9 cellular contexts compared by ENCODE assay signal in genomic region chrX:16771483-16772398, GRCh38. TPM values are rescaled to one million over a fixed set of nuclear protein-coding genes. Genes with fewer than 3 reads are reported as not detected.
DNase-seq lines count a peak whose midpoint lies in the region; TF ChIP-seq lines count a peak whose summit lies in the region.
"Had no signal": no experiment of that assay in that cellular context is flagged by ENCODE, and none has a peak within 500 bp of the region (broad histone marks: within the 10 kb centered on the region; RNA-seq: fewer than 3 reads in every experiment).

No MANE protein-coding gene starts in this region.

- no peaks in the 10 kb centered on the region for H3K27me3 ChIP-seq in A673 (replicated peaks; ENCODE audit: insufficient read depth, low read depth, low read length, poor library complexity)
- no peaks in the 10 kb centered on the region for H3K27me3 ChIP-seq in tibial nerve

- H3K27ac ChIP-seq in A673 (ENCODE audit: low read depth, low read length, poor library complexity, severe bottlenecking) (peak overlapping the region; percentile 90), HEK293 (ENCODE audit: extremely low read depth, low read depth, low read length) (peak overlapping the region; percentile 88), RWPE1 (no peak overlapping the region; the same call in 1 of the 2 replicates), tibial nerve (no peak overlapping the region)

- intact Hi-C loops in A673 (cut with micrococcal nuclease; ENCODE audit: unreplicated experiment), result no loop called here

- H3K36me3 ChIP-seq in A673 (ENCODE audit: insufficient read depth, low read length, poor library complexity, severe bottlenecking) (no peaks in the 10 kb centered on the region), HEK293 (ENCODE audit: control insufficient read depth in 2 of 2, insufficient read depth in 1 of 2, low read length in 2 of 2) (no peaks in the 10 kb centered on the region), tibial nerve (no peaks in the 10 kb centered on the region)

- DNase-seq in A673 (ENCODE audit: low spot score) (peak; percentile 81), RWPE1 (ENCODE audit: low spot score) (peak; percentile 40), glomerular endothelial cell (ENCODE audit: extremely low read depth, low read depth, low spot score) (peak; percentile 63), RPMI8226 (no peak), hepatic stellate cell (ENCODE audit: low spot score) (no peak), tibial nerve (ENCODE audit: low spot score in 2 of 2) (no peak)
- no peak for DNase-seq in central memory CD4-positive, alpha-beta T cell
- DNase-seq: NCI-H2029 treated with DMSO at 0.1 percent for 48 hours had no signal

- BruUV-seq in A673 (replicated peaks; lab: Mats Ljungman, UMichigan), result TSS peak; percentile 100

- CTCF ChIA-PET in A673 (lab: Charles Lee), result interaction anchor here (0.5 to 0.7 kb wide), 5 partner anchors 31 to 1870 kb away, joined by 3 to 5 read pairs (median 4); no protein-coding TSS in a partner anchor
- CTCF ChIA-PET in HEK293 (lab: Yijun Ruan, JAX), result interaction anchor here (0.6 to 0.8 kb wide), 3 partner anchors 16 to 275 kb away, joined by 3 to 5 read pairs (median 4); no protein-coding TSS in a partner anchor
- CTCF ChIA-PET in RWPE1 (lab: Yijun Ruan, JAX), result interaction anchor here (0.8 kb wide), 1 partner anchor 19 kb away, joined by 5 read pairs; no protein-coding TSS in a partner anchor

- 43 to 47% methylated on average over 16 of the region's 16 CpGs for WGBS in tibial nerve, 2 donors

- POLR2A ChIA-PET in A673 (lab: Charles Lee; ENCODE audit: low non-redundant PET), result interaction anchor here (0.7 kb wide), 1 partner anchor 126 kb away, joined by 3 read pairs; no protein-coding TSS in a partner anchor
- POLR2A ChIA-PET in HEK293 (lab: Yijun Ruan, JAX), result interaction anchor here (0.5 to 2.6 kb wide), 24 partner anchors 9 to 1775 kb away, joined by 3 to 42 read pairs (median 4); partner anchors contain the start of genes AP1S2, CTPS2, SYAP1 and TXLNG
- POLR2A ChIA-PET in RWPE1 (lab: Yijun Ruan, JAX; ENCODE audit: low non-redundant PET), result interaction anchor here (1.0 kb wide), 1 partner anchor 53 kb away, joined by 4 read pairs; the partner anchor contains the start of gene SYAP1

- no peak for TF ChIP-seq CTCF in A673 (conservative IDR thresholded peaks at IDR 0.05; ENCODE audit: low read depth, low read length)
- no peak for TF ChIP-seq CTCF in HEK293 (tag by site-specific recombination; IDR thresholded peaks at IDR 0.05)
- TF ChIP-seq CTCF in RWPE1 (conservative IDR thresholded peaks at IDR 0.05; ENCODE audit: low read depth), result no peak
- TF ChIP-seq CTCF in tibial nerve (IDR thresholded peaks at IDR 0.05), result no peak

- H3K4me1 ChIP-seq in A673 (ENCODE audit: insufficient read depth, low read length, poor library complexity, severe bottlenecking) (no peaks in the 10 kb centered on the region), HEK293 (ENCODE audit: control insufficient read depth, insufficient read depth, low read length) (no peaks in the 10 kb centered on the region), tibial nerve (no peaks in the 10 kb centered on the region)

- H3K4me3 ChIP-seq in A673 (ENCODE audit: low read depth, low read length, poor library complexity, severe bottlenecking) (no peak overlapping the region), HEK293 (ENCODE audit: low read depth, low read length) (no peak overlapping the region), tibial nerve (no peak overlapping the region)

- no peaks in the 10 kb centered on the region for H3K9me3 ChIP-seq in A673 (ENCODE audit: low read depth, low read length, poor library complexity, severe bottlenecking)
- H3K9me3 ChIP-seq in HEK293 (ENCODE audit: control insufficient read depth, insufficient read depth, low read depth, low read length), result no peaks in the 10 kb centered on the region
- H3K9me3 ChIP-seq in tibial nerve, result no peaks in the 10 kb centered on the region

- no peak for TF ChIP-seq POLR2A in tibial nerve (IDR thresholded peaks at IDR 0.05)

- no peak for TF ChIP-seq EP300 in tibial nerve (IDR thresholded peaks at IDR 0.05)

TF ChIP-seq in HEK293, 187 proteins besides CTCF, POLR2A, EP300 and RAD21 (continues in another document):
- TF ChIP-seq ZNF449 (tag by site-specific recombination; IDR thresholded peaks at IDR 0.05) (no peak), FEZF1 (tag by site-specific recombination; IDR thresholded peaks at IDR 0.05) (peak; percentile 60; the same call in 1 of the 2 replicates), BCL11A (tag by site-specific recombination; IDR thresholded peaks at IDR 0.05; ENCODE audit: low read depth) (no peak), ZNF157 (tag by site-specific recombination; IDR thresholded peaks at IDR 0.05) (no peak), ZNF692 (tag by site-specific recombination; IDR thresholded peaks at IDR 0.05) (peak; percentile 40; the same call in 1 of the 2 replicates), ZNF248 (tag by site-specific recombination; IDR thresholded peaks at IDR 0.05) (no peak), ZNF707 (tag by site-specific recombination; IDR thresholded peaks at IDR 0.05) (no peak), GFI1B (tag by site-specific recombination; IDR thresholded peaks at IDR 0.05) (peak; percentile 11; the same call in 1 of the 2 replicates), KLF7 (tag by site-specific recombination; IDR thresholded peaks at IDR 0.05; ENCODE audit: borderline replicate concordance) (no peak), ZNF132 (tag by site-specific recombination; IDR thresholded peaks at IDR 0.05; ENCODE audit: borderline replicate concordance) (no peak), ZNF843 (tag by site-specific recombination; IDR thresholded peaks at IDR 0.05) (no peak; the same call in 1 of the 2 replicates), ZNF148 (tag by site-specific recombination; IDR thresholded peaks at IDR 0.05; ENCODE audit: borderline replicate concordance) (no peak), ZNF175 (tag by site-specific recombination; IDR thresholded peaks at IDR 0.05) (no peak), ZBTB48 (tag by site-specific recombination; IDR thresholded peaks at IDR 0.05) (no peak), GLI2 (tag by site-specific recombination; IDR thresholded peaks at IDR 0.05; ENCODE audit: borderline replicate concordance, low read depth) (no peak), ZNF366 (tag by site-specific recombination; conservative IDR thresholded peaks at IDR 0.05) (peak; percentile 77), KLF16 (tag by site-specific recombination; IDR thresholded peaks at IDR 0.05) (no peak), ZNF521 (tag by site-specific recombination; IDR thresholded peaks at IDR 0.05) (no peak), OSR2 (tag by site-specific recombination; IDR thresholded peaks at IDR 0.05) (peak; percentile 54; the same call in 1 of the 2 replicates), ZBTB17 (tag by site-specific recombination; IDR thresholded peaks at IDR 0.05) (peak; percentile 58; the same call in 1 of the 2 replicates), ZSCAN23 (tag by site-specific recombination; IDR thresholded peaks at IDR 0.05) (no peak), ZBTB1 (tag by site-specific recombination; IDR thresholded peaks at IDR 0.05) (no peak)

RNA-seq across cellular contexts. Expression of gene TXLNG, which starts 14.5 kb away (rescaled TPM):
- 23.7 and 25.7 TPM in 2 replicates for total RNA-seq in A673 (2021)
- 6.8 and 8.3 TPM in 2 replicates for total RNA-seq in glomerular endothelial cell
- 10 to 100 TPM; 16.3 to 22.2 (median 20.0) TPM for total RNA-seq in tibial nerve

RNA-seq across cellular contexts. Expression of gene SYAP1, which starts 52.3 kb away (rescaled TPM):
- 36.4 and 41.8 TPM in 2 replicates for total RNA-seq in A673 (2021)
- total RNA-seq in glomerular endothelial cell, result 22.2 and 23.6 TPM in 2 replicates
- 10 to 100 TPM; 10.6 to 22.6 (median 16.9) TPM for total RNA-seq in tibial nerve

RNA-seq across cellular contexts. Expression of gene CTPS2, which starts 59.3 kb away (rescaled TPM):
- 15.6 and 20.5 TPM in 2 replicates for total RNA-seq in A673 (2021)
- total RNA-seq in glomerular endothelial cell, result 13.3 and 15.5 TPM in 2 replicates
- 10 to 100 TPM; 15.9 to 27.5 (median 18.7) TPM for total RNA-seq in tibial nerve

Comparison
In these comparisons a context has a peak if more than half of its experiments do, and no peak if none do; other contexts are left out.
1. DNase-seq: peak in A673 (single experiment), RWPE1 (single experiment) and glomerular endothelial cell (single experiment); none in central memory CD4-positive, alpha-beta T cell (single experiment), RPMI8226 (single experiment), hepatic stellate cell (single experiment) and tibial nerve (0 of 2).
2. H3K27ac ChIP-seq: peak in A673 (single experiment) and HEK293 (single experiment); none in RWPE1 (single experiment) and tibial nerve (0 of 4).